4 cellular contexts compared by ENCODE assay signal in genomic region chr4:70039928-70040327, GRCh38. TPM values are rescaled to one million over a fixed set of nuclear protein-coding genes. Genes with fewer than 3 reads are reported as not detected.
"Had no signal": no experiment of that assay in that cellular context is flagged by ENCODE, and none has a peak within 500 bp of the region (broad histone marks: within the 10 kb centered on the region; RNA-seq: fewer than 3 reads in every experiment).

No MANE protein-coding gene starts in this region.

RNA-seq across cellular contexts. Expression of gene HTN1, which starts 10.3 kb away (rescaled TPM):
- total RNA-seq: LHCN-M2, M059J, MCF 10A, NCI-H460 had no signal

RNA-seq across cellular contexts. Expression of gene HTN3, which starts 11.7 kb away (rescaled TPM):
- total RNA-seq: LHCN-M2, M059J, MCF 10A, NCI-H460 had no signal

RNA-seq across cellular contexts. Expression of gene STATH, which starts 44.2 kb away (rescaled TPM):
- total RNA-seq: LHCN-M2, M059J, MCF 10A, NCI-H460 had no signal
